Comparison of ENCODE assay signal across 12 cellular contexts in genomic region chr5:56279979-56280378, GRCh38. TPM values are rescaled to one million over a fixed set of nuclear protein-coding genes. Genes with fewer than 3 reads are reported as not detected.
DNase-seq lines count a peak whose midpoint lies in the region; ATAC-seq, FAIRE-seq and TF ChIP-seq lines count a peak whose summit lies in the region.
"Had no signal": no experiment of that assay in that cellular context is flagged by ENCODE, and none has a peak within 500 bp of the region (broad histone marks: within the 10 kb centered on the region; RNA-seq: fewer than 3 reads in every experiment).

No MANE protein-coding gene starts in this region.

- H3K4me3 Mint-ChIP-seq in natural killer cell treated with Interleukin-12 subunit alpha and Interleukin-12 subunit beta and Interleukin-15 and Interleukin-18, amount 100 ng/mL, for 72 hours: no peak overlapping the region
- H3K4me3 Mint-ChIP-seq: stimulated activated memory B cell treated with anti-CD40 and anti-IgM and Interleukin-4, amounts not matched to agents 10 μg/mL and 1 μg/mL and 100 μg/mL, for 72 hours had no signal

- no peaks in the 10 kb centered on the region for H3K4me1 Mint-ChIP-seq in natural killer cell treated with Interleukin-12 subunit alpha and Interleukin-12 subunit beta and Interleukin-15 and Interleukin-18, amount 100 ng/mL, for 72 hours (ENCODE audit: low read depth in 2 of 2)

- H3K27ac Mint-ChIP-seq in natural killer cell treated with Interleukin-12 subunit alpha and Interleukin-12 subunit beta and Interleukin-15 and Interleukin-18, amount 100 ng/mL, for 72 hours: no peak overlapping the region
- H3K27ac Mint-ChIP-seq: stimulated activated memory B cell treated with anti-CD40 and anti-IgM and Interleukin-4, amounts not matched to agents 10 μg/mL and 1 μg/mL and 100 μg/mL, for 72 hours had no signal

- DNase-seq in AG08395 (ENCODE audit: low spot score): peak; percentile 67
- DNase-seq in HTR-8/SVneo (ENCODE audit: insufficient read length, low spot score): peak; percentile 65
- DNase-seq in choroid plexus epithelial cell (ENCODE audit: low read depth): peak; percentile 69
- peak; percentile 78 to 91 for DNase-seq in lung microvascular endothelial cell (ENCODE audit: low read depth in 2 of 2)
- DNase-seq in activated naive CD4-positive, alpha-beta T cell treated with anti-CD3 and anti-CD28 coated beads, Interleukin-2, amount 50 U/mL, for 16 hours: no peak
- no peak for DNase-seq in natural killer cell treated with Interleukin-12 subunit alpha and Interleukin-12 subunit beta and Interleukin-15 and Interleukin-18, amount 100 ng/mL, for 72 hours (ENCODE audit: low spot score)
- DNase-seq: aorta, gastrocnemius medialis had no signal

- no peak overlapping the region for H3K4me3 ChIP-seq in choroid plexus epithelial cell (ENCODE audit: low read depth, low read length)
- H3K4me3 ChIP-seq: gastrocnemius medialis, GM12878 had no signal

- no peak for ATAC-seq in esophagus mucosa
- ATAC-seq in GM18868 (IDR thresholded peaks at IDR 0.05; ENCODE audit: unreplicated experiment): no peak
- ATAC-seq in natural killer cell treated with Interleukin-12 subunit alpha and Interleukin-12 subunit beta and Interleukin-15 and Interleukin-18, amount 100 ng/mL, for 72 hours: no peak
- ATAC-seq: gastrocnemius medialis; GM12878; stimulated activated memory B cell treated with anti-CD40 and anti-IgM and Interleukin-4, amounts not matched to agents 10 μg/mL and 1 μg/mL and 100 μg/mL, for 72 hours had no signal

- H3K27me3 Mint-ChIP-seq in natural killer cell treated with Interleukin-12 subunit alpha and Interleukin-12 subunit beta and Interleukin-15 and Interleukin-18, amount 100 ng/mL, for 72 hours: no peaks in the 10 kb centered on the region
- H3K27me3 Mint-ChIP-seq: stimulated activated memory B cell treated with anti-CD40 and anti-IgM and Interleukin-4, amounts not matched to agents 10 μg/mL and 1 μg/mL and 100 μg/mL, for 72 hours had no signal

- no peaks in the 10 kb centered on the region for H3K9me3 Mint-ChIP-seq in natural killer cell treated with Interleukin-12 subunit alpha and Interleukin-12 subunit beta and Interleukin-15 and Interleukin-18, amount 100 ng/mL, for 72 hours
- H3K9me3 Mint-ChIP-seq: stimulated activated memory B cell treated with anti-CD40 and anti-IgM and Interleukin-4, amounts not matched to agents 10 μg/mL and 1 μg/mL and 100 μg/mL, for 72 hours had no signal

- no peaks in the 10 kb centered on the region for H3K36me3 Mint-ChIP-seq in natural killer cell treated with Interleukin-12 subunit alpha and Interleukin-12 subunit beta and Interleukin-15 and Interleukin-18, amount 100 ng/mL, for 72 hours
- H3K36me3 Mint-ChIP-seq: stimulated activated memory B cell treated with anti-CD40 and anti-IgM and Interleukin-4, amounts not matched to agents 10 μg/mL and 1 μg/mL and 100 μg/mL, for 72 hours had no signal

- peak; percentile 88 for FAIRE-seq in HTR-8/SVneo (lab: Jason Lieb, UNC)
- FAIRE-seq: GM12878 had no signal

- no peak for TF ChIP-seq CTCF in choroid plexus epithelial cell (conservative IDR thresholded peaks at IDR 0.05; ENCODE audit: low read depth, low read length)

RNA-seq across cellular contexts. Expression of gene ANKRD55, which starts 46.8 kb away (rescaled TPM):
- total RNA-seq in lung microvascular endothelial cell (1.2 and 3.9 TPM in 2 replicates), esophagus mucosa (not detected)
- under 1 TPM in 1 of 2 donors, not detected in 1; 0.28 TPM for total RNA-seq in natural killer cell treated with Interleukin-12 subunit alpha and Interleukin-12 subunit beta and Interleukin-15 and Interleukin-18, amount 100 ng/mL, for 72 hours
- total RNA-seq: gastrocnemius medialis, GM12878 had no signal

Comparison
In these comparisons a context has a peak if more than half of its experiments do, and no peak if none do; other contexts are left out.
1. DNase-seq: peak in AG08395 (single experiment), HTR-8/SVneo (single experiment), choroid plexus epithelial cell (single experiment) and lung microvascular endothelial cell (2 of 2); none in activated naive CD4-positive, alpha-beta T cell treated with anti-CD3 and anti-CD28 coated beads, Interleukin-2, amount 50 U/mL, for 16 hours (single experiment) and natural killer cell treated with Interleukin-12 subunit alpha and Interleukin-12 subunit beta and Interleukin-15 and Interleukin-18, amount 100 ng/mL, for 72 hours (single experiment).